In genomic region chr11:3155691-3156258, GRCh38 we compare ENCODE assay signal across 12 cellular contexts. TPM values are rescaled to one million over a fixed set of nuclear protein-coding genes. Genes with fewer than 3 reads are reported as not detected.
A peak's percentile ranks its signal among the peaks of the same experiment; 100 is the strongest.
DNase-seq lines count a peak whose midpoint lies in the region; ATAC-seq and TF ChIP-seq lines count a peak whose summit lies in the region.
"Had no signal": no experiment of that assay in that cellular context is flagged by ENCODE, and none has a peak within 500 bp of the region (broad histone marks: within the 10 kb centered on the region; RNA-seq: fewer than 3 reads in every experiment).

No MANE protein-coding gene starts in this region.

- DNase-seq in CD14-positive monocyte (ENCODE audit: low spot score) (no peak), astrocyte of the hippocampus (ENCODE audit: low read depth, low spot score) (peak; percentile 32), islet precursor cell (peak; percentile 70), NCI-H1092 (lab: John Stamatoyannopoulos, UW) (no peak), superior temporal gyrus (ENCODE audit: extremely low spot score) (no peak)
- DNase-seq: activated B cell treated with CpG ODN at 0.5 μM for 24 hours, NCI-H1436 treated with DMSO at 0.1 percent for 48 hours, PC-3 had no signal

- H3K27ac ChIP-seq in skin epidermis, result peak overlapping the region in 18 of 21 experiments; percentile 10 to 85 (median 53)
- H3K27ac ChIP-seq: epithelial cell of prostate had no signal

- no peak for TF ChIP-seq CTCF in CD14-positive monocyte (IDR thresholded peaks at IDR 0.05)

- H3K4me3 ChIP-seq in skin epidermis, result peak overlapping the region in 1 of 7 experiments; percentile 11

- intact Hi-C loops in CD14-positive monocyte (cut with micrococcal nuclease), result no loop called here

- peaks cover 0 to 6% (median 0%) of the 10 kb centered on the region in 7 donors for H3K9me3 Mint-ChIP-seq in CD14-positive monocyte
- H3K9me3 Mint-ChIP-seq: activated B cell treated with CpG ODN at 0.5 μM for 24 hours had no signal

- H3K4me3 Mint-ChIP-seq in CD14-positive monocyte, result peak overlapping the region; percentile 59 to 78
- H3K4me3 Mint-ChIP-seq: activated B cell treated with CpG ODN at 0.5 μM for 24 hours had no signal

- no peak for ATAC-seq in GM21717 (IDR thresholded peaks at IDR 0.05; ENCODE audit: unreplicated experiment)
- no peak for ATAC-seq in GM19463 (IDR thresholded peaks at IDR 0.05; ENCODE audit: unreplicated experiment)
- ATAC-seq: PC-3 had no signal

- peaks cover 19 to 34% of the 10 kb centered on the region in 2 donors for H3K36me3 Mint-ChIP-seq in CD14-positive monocyte

- peaks cover 0 to 2% (median 2%) of the 10 kb centered on the region in 3 donors for H3K27me3 Mint-ChIP-seq in CD14-positive monocyte (ENCODE audit: low read depth in 3 of 3)

- peak overlapping the region; percentile 65 to 96 (median 91) for H3K27ac Mint-ChIP-seq in CD14-positive monocyte
- H3K27ac Mint-ChIP-seq: activated B cell treated with CpG ODN at 0.5 μM for 24 hours had no signal

- peaks cover 73% of the 10 kb centered on the region for H3K4me1 Mint-ChIP-seq in CD14-positive monocyte

RNA-seq across cellular contexts. Expression of gene OSBPL5, which starts 9.3 kb away (rescaled TPM):
- polyA plus RNA-seq in CD14-positive monocyte, result 1 to 10 TPM; 3.1 to 6.8 TPM

Comparison
In these comparisons a context has a peak if more than half of its experiments do, and no peak if none do; other contexts are left out.
1. DNase-seq: peak in astrocyte of the hippocampus (single experiment) and islet precursor cell (single experiment); none in CD14-positive monocyte (single experiment), NCI-H1092 (single experiment) and superior temporal gyrus (single experiment).